In genomic region chr15:56349554-56349953, GRCh38 we compare ENCODE assay signal across 20 cellular contexts. TPM values are rescaled to one million over a fixed set of nuclear protein-coding genes. Genes with fewer than 3 reads are reported as not detected.
DNase-seq lines count a peak whose midpoint lies in the region; ATAC-seq, FAIRE-seq and TF ChIP-seq lines count a peak whose summit lies in the region.
"Had no signal": no experiment of that assay in that cellular context is flagged by ENCODE, and none has a peak within 500 bp of the region (broad histone marks: within the 10 kb centered on the region; RNA-seq: fewer than 3 reads in every experiment).

No MANE protein-coding gene starts in this region.

- DNase-seq in HepG2 (ENCODE audit: low spot score): no peak
- DNase-seq in right lobe of liver: no peak
- no peak for DNase-seq in GM12892 (ENCODE audit: insufficient read length)
- no peak for DNase-seq in HUDEP-2 (lab: John Stamatoyannopoulos, UW; ENCODE audit: unreplicated experiment in 76 of 76)
- DNase-seq: ACHN; BE2C; C1 segment of cervical spinal cord; Caco-2; Calu3; CD4-positive, alpha-beta memory T cell; CD4-positive, CD25-positive, alpha-beta regulatory T cell; CD8-positive, alpha-beta memory T cell; DMS79 treated with DMSO at 0.1 percent for 48 hours; GF-D8 had no signal

- TF ChIP-seq POLR2A in HepG2 (IDR thresholded peaks at IDR 0.05; ENCODE audit: insufficient read depth in 1 of 2, low read depth in 2 of 2, low read length in 2 of 2) (no peak), right lobe of liver (IDR thresholded peaks at IDR 0.05) (no peak), GM12892 (IDR thresholded peaks at IDR 0.05; ENCODE audit: low read depth, low read length) (no peak)

- POLR2A ChIA-PET in HepG2 (lab: Yijun Ruan, JAX): no interaction called here

- H3K4me3 ChIP-seq in HepG2 (replicated peaks in 1 of 3; ENCODE audit: insufficient read depth in 1 of 3, low read depth in 2 of 3, low read length in 3 of 3) (no peak overlapping the region), right lobe of liver (no peak overlapping the region)
- H3K4me3 ChIP-seq: BLaER1 had no signal

- no peak overlapping the region for H3K9ac ChIP-seq in HepG2 (ENCODE audit: insufficient read depth, low read depth, low read length)
- H3K9ac ChIP-seq: BLaER1 had no signal

- TF ChIP-seq CTCF in HepG2 (CRISPR knock-in tag; IDR thresholded peaks at IDR 0.05): no peak
- TF ChIP-seq CTCF in right lobe of liver (IDR thresholded peaks at IDR 0.05): no peak

- in situ Hi-C loops in HepG2 (cut with HindIII; ENCODE audit: extremely low pct_ligation_motif_present, low pct_unique_long_range_greater_than_20kb): no loop called here

- no peak for TF ChIP-seq EP300 in HepG2 (IDR thresholded peaks at IDR 0.05; ENCODE audit: low read depth in 2 of 2, low read length in 2 of 2)
- TF ChIP-seq EP300 in HepG2 (CRISPR knock-in tag; IDR thresholded peaks at IDR 0.05; ENCODE audit: borderline replicate concordance): no peak

- H3K27ac ChIP-seq in HepG2 (ENCODE audit: extremely low read length, insufficient read depth, low read length) (no peak overlapping the region), right lobe of liver (no peak overlapping the region)
- H3K27ac ChIP-seq: 22Rv1, BLaER1 had no signal

- H3K36me3 ChIP-seq in HepG2 (replicated peaks in 1 of 2; ENCODE audit: control insufficient read depth in 1 of 2, insufficient read depth in 2 of 2, low read length in 2 of 2): no peaks in the 10 kb centered on the region
- no peaks in the 10 kb centered on the region for H3K36me3 ChIP-seq in right lobe of liver
- H3K36me3 ChIP-seq: BE2C, BLaER1 had no signal

- H3K9me3 ChIP-seq in HepG2 (ENCODE audit: low read length): no peaks in the 10 kb centered on the region
- H3K9me3 ChIP-seq in right lobe of liver: no peaks in the 10 kb centered on the region
- H3K9me3 ChIP-seq: BE2C, BLaER1, Caco-2 had no signal

- H2AFZ ChIP-seq in HepG2 (ENCODE audit: low read length): no peak overlapping the region

- WGBS in HepG2 (ENCODE audit: low lambda C conversion rate): 6% methylated on average over 6 of the region's 6 CpGs
- 66% methylated on average over 6 of the region's 6 CpGs for WGBS in right lobe of liver (ENCODE audit: insufficient coverage, low coverage, low lambda C conversion rate, missing lambda C conversion rate)

- intact Hi-C loops in HepG2 (cut with micrococcal nuclease; ENCODE audit: unreplicated experiment): no loop called here
- intact Hi-C loops in right lobe of liver (cut with DNase I): no loop called here

- H3K4me2 ChIP-seq in HepG2 (ENCODE audit: low read depth, low read length): no peak overlapping the region
- H3K4me2 ChIP-seq: BLaER1 had no signal

- TF ChIP-seq RAD21 in HepG2 (CRISPR knock-in tag; IDR thresholded peaks at IDR 0.05): no peak

- ATAC-seq in HepG2 (no peak), right lobe of liver (no peak), GM21381 (IDR thresholded peaks at IDR 0.05; ENCODE audit: unreplicated experiment) (no peak)

- no peaks in the 10 kb centered on the region for H3K79me2 ChIP-seq in HepG2 (ENCODE audit: insufficient read depth, low read length)

- no peaks in the 10 kb centered on the region for H4K20me1 ChIP-seq in HepG2 (ENCODE audit: insufficient read depth, low read length)
- H4K20me1 ChIP-seq: BLaER1 had no signal

- BruUV-seq in HepG2 (replicated peaks; lab: Mats Ljungman, UMichigan): no TSS peak

- CTCF ChIA-PET in HepG2 (lab: Yijun Ruan, JAX; ENCODE audit: low intra/inter-chr PET ratio, low total read pairs): no interaction called here

- H3K27me3 ChIP-seq in HepG2 (ENCODE audit: control insufficient read depth in 1 of 2, insufficient read depth in 2 of 2, low read length in 2 of 2) (no peaks in the 10 kb centered on the region; a peak in 1 of 5 replicates), right lobe of liver (no peaks in the 10 kb centered on the region)
- H3K27me3 ChIP-seq: BE2C, BLaER1 had no signal

- no peaks in the 10 kb centered on the region for H3K4me1 ChIP-seq in HepG2 (ENCODE audit: insufficient read depth, low read length)
- H3K4me1 ChIP-seq in right lobe of liver: no peaks in the 10 kb centered on the region
- H3K4me1 ChIP-seq: BE2C, BLaER1, Caco-2 had no signal

- FAIRE-seq in HepG2 (lab: Jason Lieb, UNC) (no peak), GM12892 (lab: Jason Lieb, UNC) (peak; percentile 48)
- FAIRE-seq: D721Med, G401.6, GM19239 had no signal

TF ChIP-seq in HepG2, 621 proteins besides CTCF, POLR2A, EP300 and RAD21:
- TF ChIP-seq RORA (CRISPR knock-in tag; IDR thresholded peaks at IDR 0.05) (no peak), MNT (IDR thresholded peaks at IDR 0.05) (peak; percentile 99), ARID2 (CRISPR knock-in tag; IDR thresholded peaks at IDR 0.05; ENCODE audit: borderline replicate concordance) (no peak)

RNA-seq across cellular contexts. Expression of gene TEX9, which starts 15.7 kb away (rescaled TPM):
- 6.9 and 7.2 TPM in 2 replicates for total RNA-seq in HepG2 (2016; rRNA removed; fragmentation: Illumina TruSeq; extraction: Trizol)
- 9.1 and 10.2 TPM in 2 replicates for total RNA-seq in HepG2 (2016; cell fraction: cytosol; rRNA removed; fragmentation: Illumina TruSeq; extraction: Trizol; ENCODE audit: low read depth)
- 6.8 and 6.9 TPM in 2 replicates for total RNA-seq in HepG2 (2016; cell fraction: insoluble cytoplasmic fraction; rRNA removed; fragmentation: Illumina TruSeq; extraction: Trizol)
- total RNA-seq in HepG2 (2016; cell fraction: membrane; rRNA removed; fragmentation: Illumina TruSeq; extraction: Trizol): 4.8 and 5.3 TPM in 2 replicates
- total RNA-seq in HepG2 (2016; cell fraction: nucleus; rRNA removed; fragmentation: Illumina TruSeq; extraction: Trizol): 13.3 and 15.8 TPM in 2 replicates
- polyA plus RNA-seq in HepG2 (2011; rRNA removed): 0.65 and 0.82 TPM in 2 replicates
- 0.46 TPM in 2 replicates for polyA plus RNA-seq in HepG2 (2011; cell fraction: cytosol; rRNA removed)
- polyA plus RNA-seq in HepG2 (2011; cell fraction: nucleus; rRNA removed): 1.4 and 1.6 TPM in 2 replicates
- 1.5 and 2.3 TPM in 2 replicates for polyA plus RNA-seq in HepG2 (2012)
- 0.65 and 0.96 TPM in 2 replicates for polyA plus RNA-seq in HepG2 (2016; cell fraction: cytosol; fragmentation: Illumina TruSeq; extraction: Trizol; ENCODE audit: low read depth)
- 8.6 and 9.1 TPM in 2 replicates for polyA plus RNA-seq in HepG2 (2016; cell fraction: insoluble cytoplasmic fraction; fragmentation: Illumina TruSeq; extraction: Trizol; ENCODE audit: low read depth)
- 1.9 and 2.3 TPM in 2 replicates for polyA plus RNA-seq in HepG2 (2016; cell fraction: membrane; fragmentation: Illumina TruSeq; extraction: Trizol; ENCODE audit: low read depth)
- polyA plus RNA-seq in HepG2 (2016; cell fraction: nucleus; fragmentation: Illumina TruSeq; extraction: Trizol; ENCODE audit: insufficient read depth, low read depth): 7.3 and 7.5 TPM in 2 replicates
- polyA minus RNA-seq in HepG2 (2011; rRNA and poly(A)+ RNA removed; ENCODE audit: low replicate concordance): 2.0 and 12.1 TPM in 2 replicates
- 0.44 and 0.79 TPM in 2 replicates for polyA minus RNA-seq in HepG2 (2011; cell fraction: cytosol; rRNA and poly(A)+ RNA removed)
- polyA minus RNA-seq in HepG2 (2011; cell fraction: nucleus; rRNA and poly(A)+ RNA removed): 14.3 and 23.4 TPM in 2 replicates
- total RNA-seq in right lobe of liver: 1 to 10 TPM in 1 of 6 experiments, under 1 TPM in 5; 0.31 to 1.4 (median 0.65) TPM
- 61.7 TPM for polyA plus RNA-seq in GM12892 (2012; ENCODE audit: missing spikeins)
